Comparison of ENCODE assay signal across 8 cellular contexts in genomic region chr22:17171016-17171312, GRCh38. TPM values are rescaled to one million over a fixed set of nuclear protein-coding genes. Genes with fewer than 3 reads are reported as not detected.
A peak's percentile ranks its signal among the peaks of the same experiment; 100 is the strongest.
DNase-seq lines count a peak whose midpoint lies in the region; ATAC-seq and TF ChIP-seq lines count a peak whose summit lies in the region.

No MANE protein-coding gene starts in this region.

- H3K4me1 ChIP-seq in aorta (ENCODE audit: control insufficient read depth in 1 of 2, insufficient read depth in 2 of 2, low read length in 2 of 2) = no peaks in the 10 kb centered on the region

- peak overlapping the region; percentile 1 for H3K27ac Mint-ChIP-seq in stimulated activated naive CD8-positive, alpha-beta T cell treated with anti-CD3 and anti-CD28 coated beads, Interleukin-15, Interleukin-2, amounts not matched to agents 100 ng/mL and 50 ng/mL, for 24 hours
- H3K27ac Mint-ChIP-seq in brain (peak overlapping the region; percentile 40 to 98 (median 96)), memory B cell (no peak overlapping the region)

- WGBS in aorta, 2 donors = 30 to 34% methylated on average over 6 of the region's 6 CpGs

- no peaks in the 10 kb centered on the region for H3K36me3 ChIP-seq in aorta (ENCODE audit: control insufficient read depth in 1 of 2, insufficient read depth in 2 of 2, low read length in 1 of 2)

- H3K4me3 Mint-ChIP-seq in stimulated activated naive CD8-positive, alpha-beta T cell treated with anti-CD3 and anti-CD28 coated beads, Interleukin-15, Interleukin-2, amounts not matched to agents 100 ng/mL and 50 ng/mL, for 24 hours = peak overlapping the region; percentile 76
- H3K4me3 Mint-ChIP-seq in brain = peak overlapping the region; percentile 81 to 91 (median 86)
- peak overlapping the region; percentile 80 for H3K4me3 Mint-ChIP-seq in memory B cell

- H3K27me3 ChIP-seq in aorta (ENCODE audit: control insufficient read depth in 1 of 2, insufficient read depth in 2 of 2, low read length in 1 of 2) = no peaks in the 10 kb centered on the region

- H3K27me3 Mint-ChIP-seq in stimulated activated naive CD8-positive, alpha-beta T cell treated with anti-CD3 and anti-CD28 coated beads, Interleukin-15, Interleukin-2, amounts not matched to agents 100 ng/mL and 50 ng/mL, for 24 hours = no peaks in the 10 kb centered on the region
- H3K27me3 Mint-ChIP-seq in brain (peaks cover 6% of the 10 kb centered on the region), memory B cell (peaks cover 2% of the 10 kb centered on the region)

- no peak for DNase-seq in stimulated activated naive CD8-positive, alpha-beta T cell treated with anti-CD3 and anti-CD28 coated beads, Interleukin-15, Interleukin-2, amounts not matched to agents 100 U/mL and 50 U/mL, for 24 hours
- DNase-seq in memory B cell (ENCODE audit: low spot score in 2 of 2) = no peak
- no peak for DNase-seq in aorta
- DNase-seq in superior temporal gyrus (ENCODE audit: extremely low spot score) = no peak
- DNase-seq in G401 (ENCODE audit: low spot score) = no peak

- no peak for ATAC-seq in stimulated activated naive CD8-positive, alpha-beta T cell treated with anti-CD3 and anti-CD28 coated beads, Interleukin-15, Interleukin-2, amounts not matched to agents 100 U/mL and 50 U/mL, for 24 hours
- peak; percentile 31 for ATAC-seq in memory B cell (ENCODE audit: low read depth)
- ATAC-seq in aorta (ENCODE audit: low FRiP score) = no peak
- ATAC-seq in GM21737 (IDR thresholded peaks at IDR 0.05; ENCODE audit: unreplicated experiment) = no peak

- H3K9me3 Mint-ChIP-seq in stimulated activated naive CD8-positive, alpha-beta T cell treated with anti-CD3 and anti-CD28 coated beads, Interleukin-15, Interleukin-2, amounts not matched to agents 100 ng/mL and 50 ng/mL, for 24 hours = no peaks in the 10 kb centered on the region
- H3K9me3 Mint-ChIP-seq in brain (peaks cover 0 to 2% (median 0%) of the 10 kb centered on the region in 5 experiments), memory B cell (no peaks in the 10 kb centered on the region)

- peaks cover 9% of the 10 kb centered on the region for H3K4me1 Mint-ChIP-seq in stimulated activated naive CD8-positive, alpha-beta T cell treated with anti-CD3 and anti-CD28 coated beads, Interleukin-15, Interleukin-2, amounts not matched to agents 100 ng/mL and 50 ng/mL, for 24 hours (ENCODE audit: low read depth)
- H3K4me1 Mint-ChIP-seq in brain = peaks cover 15% of the 10 kb centered on the region
- H3K4me1 Mint-ChIP-seq in memory B cell = peaks cover 3% of the 10 kb centered on the region

- intact Hi-C loops in aorta (cut with DNase I) = loop anchor here (5.0 kb wide), 5 partner anchors 84 to 466 kb away; partner anchors contain the start of genes ATP6V1E1 (in 1 of the 2) and BCL2L13 (in 1 of the 2)

- in situ Hi-C loops in G401 (cut with HindIII; ENCODE audit: low sequenced_read_pairs) = no loop called here

- peak overlapping the region; percentile 12 to 33 for H3K4me3 ChIP-seq in aorta (ENCODE audit: low read length in 2 of 2)

- H3K9me3 ChIP-seq in aorta (ENCODE audit: control insufficient read depth, low read length) = no peaks in the 10 kb centered on the region

- H3K36me3 Mint-ChIP-seq in stimulated activated naive CD8-positive, alpha-beta T cell treated with anti-CD3 and anti-CD28 coated beads, Interleukin-15, Interleukin-2, amounts not matched to agents 100 ng/mL and 50 ng/mL, for 24 hours (ENCODE audit: low read depth) = no peaks in the 10 kb centered on the region
- H3K36me3 Mint-ChIP-seq in brain (no peaks in the 10 kb centered on the region), memory B cell (no peaks in the 10 kb centered on the region)

- TF ChIP-seq CTCF in brain (conservative IDR thresholded peaks at IDR 0.05) = no peak

- peak overlapping the region; percentile 38 to 88 for H3K27ac ChIP-seq in aorta (ENCODE audit: low read depth in 1 of 2, low read length in 2 of 2)

RNA-seq across cellular contexts. Expression of gene HDHD5, which starts 11.9 kb away (rescaled TPM):
- polyA plus RNA-seq in brain (ENCODE audit: insufficient read depth, low read depth, low replicate concordance) (35.6 TPM), aorta (10 to 100 TPM; 19.5 to 30.6 TPM)
- 10 to 100 TPM; 15.1 to 19.2 TPM for total RNA-seq in aorta
- total RNA-seq in G401 (2014; rRNA removed; shearing (Covaris generic)) = 163 and 164 TPM in 2 replicates

RNA-seq across cellular contexts. Expression of gene ADA2, which starts 48.3 kb away (rescaled TPM):
- polyA plus RNA-seq in brain (ENCODE audit: insufficient read depth, low read depth, low replicate concordance) (108 TPM), aorta (10 to 100 TPM; 12.4 to 18.9 TPM)
- 10 to 100 TPM; 15.7 to 48.7 TPM for total RNA-seq in aorta
- total RNA-seq in G401 (2014; rRNA removed; shearing (Covaris generic)) = not detected in 2 replicates

RNA-seq across cellular contexts. Expression of gene TMEM121B, which starts 49.8 kb away (rescaled TPM):
- 7.4 TPM for polyA plus RNA-seq in brain (ENCODE audit: insufficient read depth, low read depth, low replicate concordance)
- total RNA-seq in aorta = under 1 TPM; 0.68 to 0.87 TPM
- under 1 TPM; 0.15 to 0.50 TPM for polyA plus RNA-seq in aorta
- total RNA-seq in G401 (2014; rRNA removed; shearing (Covaris generic)) = 0.74 and 0.75 TPM in 2 replicates

Comparison
In these comparisons a context has a peak if more than half of its experiments do, and no peak if none do; other contexts are left out.
1. RNA of gene ADA2, which starts 48.3 kb away (total RNA-seq): 15.7 to 48.7 TPM in aorta; not detected in G401; every median in the first group is over 10 times any median in the second.
2. Peak in every context shown above with its lines, with median percentiles within 50 percentile points of each other: H3K4me3 Mint-ChIP-seq.